Comparison of ENCODE assay signal across 8 cellular contexts in genomic region chr12:76820888-76821482, GRCh38. TPM values are rescaled to one million over a fixed set of nuclear protein-coding genes. Genes with fewer than 3 reads are reported as not detected.
DNase-seq lines count a peak whose midpoint lies in the region; ATAC-seq and TF ChIP-seq lines count a peak whose summit lies in the region.

No MANE protein-coding gene starts in this region.

- peaks cover 0 to 5% of the 10 kb centered on the region in 2 donors for H3K36me3 ChIP-seq in body of pancreas (replicated peaks in 1 of 2; ENCODE audit: insufficient read depth in 1 of 2, low read depth in 2 of 2)
- peaks cover 0 to 5% (median 2%) of the 10 kb centered on the region in 4 donors for H3K36me3 ChIP-seq in liver (ENCODE audit: control insufficient read depth in 4 of 4, insufficient read depth in 3 of 4, low read depth in 1 of 4, low read length in 3 of 4)

- WGBS in body of pancreas, 2 donors = 17 to 28% methylated on average over 2 of the region's 2 CpGs
- WGBS in liver = 34% methylated on average over 2 of the region's 2 CpGs

- H3K9me3 ChIP-seq in body of pancreas (no peaks in the 10 kb centered on the region), liver (ENCODE audit: control insufficient read depth in 4 of 4, low read length in 3 of 4) (no peaks in the 10 kb centered on the region)

- ATAC-seq in body of pancreas (no peak), GM19395 (IDR thresholded peaks at IDR 0.05; ENCODE audit: unreplicated experiment) (no peak), GM21529 (IDR thresholded peaks at IDR 0.05; ENCODE audit: unreplicated experiment) (no peak)

- no peak for TF ChIP-seq POLR2A in body of pancreas (IDR thresholded peaks at IDR 0.05)

- no peaks in the 10 kb centered on the region for H3K27me3 ChIP-seq in body of pancreas
- H3K27me3 ChIP-seq in liver (ENCODE audit: control insufficient read depth in 4 of 4, insufficient read depth in 4 of 4, low read length in 3 of 4) = no peaks in the 10 kb centered on the region

- no peak overlapping the region for H3K9ac ChIP-seq in liver (ENCODE audit: low read depth in 1 of 2, low read length in 2 of 2)

- H3K4me1 ChIP-seq in body of pancreas (no peaks in the 10 kb centered on the region), liver (ENCODE audit: control insufficient read depth in 4 of 4, insufficient read depth in 4 of 4, low read length in 3 of 4) (no peaks in the 10 kb centered on the region)

- in situ Hi-C loops in G401 (cut with HindIII; ENCODE audit: low sequenced_read_pairs) = no loop called here

- peak; percentile 86 for TF ChIP-seq CTCF in LNCAP (IDR thresholded peaks at IDR 0.05)
- TF ChIP-seq CTCF in body of pancreas (IDR thresholded peaks at IDR 0.05) = peak in 6 of 7 experiments; percentile 15 to 51 (median 34)
- TF ChIP-seq CTCF in liver (IDR thresholded peaks at IDR 0.05; ENCODE audit: low read depth, low read length, missing input control) = peak; percentile 48

- intact Hi-C loops in body of pancreas (cut with DNase I) = no loop called here

- H3K4me3 ChIP-seq in body of pancreas (no peak overlapping the region), liver (ENCODE audit: low read depth in 1 of 3, low read length in 3 of 3) (no peak overlapping the region)

- no peak overlapping the region for H3K27ac ChIP-seq in body of pancreas
- H3K27ac ChIP-seq in liver (ENCODE audit: low read depth in 1 of 2, low read length in 2 of 2) = no peak overlapping the region

- TF ChIP-seq RAD21 in liver (IDR thresholded peaks at IDR 0.05) = peak; percentile 71 to 80

- peak; percentile 34 for DNase-seq in G401 (ENCODE audit: low spot score)
- peak in 3 of 4 donors; percentile 13 to 46 (median 23) for DNase-seq in body of pancreas
- DNase-seq in GDM1 (lab: John Stamatoyannopoulos, UW) = no peak
- no peak for DNase-seq in NK-92 treated with Interleukin-12 subunit alpha and Interleukin-12 subunit beta, amount 100 ng/mL, for 24 hours (lab: John Stamatoyannopoulos, UW)

TF ChIP-seq in liver, 16 proteins besides CTCF, POLR2A, EP300 and RAD21:
- TF ChIP-seq SP1 (IDR thresholded peaks at IDR 0.05) (no peak), MAX (IDR thresholded peaks at IDR 0.05) (no peak), EGR1 (IDR thresholded peaks at IDR 0.05; ENCODE audit: low read depth in 2 of 2) (no peak), GABPA (IDR thresholded peaks at IDR 0.05 in 1 of 2, conservative IDR thresholded peaks at IDR 0.05 in 1 of 2) (no peak)

RNA-seq across cellular contexts. Expression of gene ZDHHC17, which starts 57.1 kb away (rescaled TPM):
- total RNA-seq in G401 (2014; rRNA removed; shearing (Covaris generic)) = 27.1 and 46.3 TPM in 2 replicates
- 10 to 100 TPM; 21.1 to 33.7 TPM for total RNA-seq in body of pancreas
- total RNA-seq in liver = 10 to 100 TPM; 23.3 to 91.2 TPM
- 1 to 10 TPM; 3.4 to 7.1 TPM for polyA plus RNA-seq in liver

RNA-seq across cellular contexts. Expression of gene CSRP2, which starts 57.8 kb away (rescaled TPM):
- total RNA-seq in G401 (2014; rRNA removed; shearing (Covaris generic)) = 46.2 and 57.5 TPM in 2 replicates
- 10 to 100 TPM in 1 of 2 donors, 1 to 10 TPM in 1; 4.3 to 19.7 TPM for total RNA-seq in body of pancreas
- total RNA-seq in liver = 10 to 100 TPM in 1 of 2 donors, 1 to 10 TPM in 1; 3.7 to 27.8 TPM
- polyA plus RNA-seq in liver = 10 to 100 TPM; 24.6 to 38.0 TPM

Comparison
In these comparisons a context has a peak if more than half of its experiments do, and no peak if none do; other contexts are left out.
1. DNase-seq: peak in G401 (single experiment) and body of pancreas (3 of 4); none in GDM1 (single experiment) and NK-92 treated with Interleukin-12 subunit alpha and Interleukin-12 subunit beta, amount 100 ng/mL, for 24 hours (single experiment).
2. CTCF ChIP-seq: peak in every context shown above with its lines; median percentile 86 in LNCAP; 48 in liver; 34 in body of pancreas.